ENCODE assay signal across 27 cellular contexts in the genomic region with DNA sequence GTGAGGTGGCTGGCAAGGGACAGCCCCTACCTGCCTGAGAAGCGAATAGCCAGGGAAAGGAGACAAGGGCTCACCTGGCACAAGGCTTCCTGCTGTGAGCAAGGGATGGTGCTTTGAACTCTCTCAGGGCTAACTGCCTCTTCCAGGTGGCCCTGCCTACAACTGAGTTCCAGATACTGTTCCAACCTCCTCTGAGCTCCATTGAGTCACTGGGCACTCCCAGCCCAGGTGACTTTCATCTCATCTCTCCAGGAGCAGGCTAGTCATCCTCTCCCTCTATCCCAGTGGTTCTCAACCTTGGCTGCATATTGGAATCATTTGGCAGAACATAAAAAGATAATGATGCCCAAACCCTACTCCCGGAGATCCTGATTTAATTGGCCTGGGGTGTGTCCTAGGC.
"Had no signal": no experiment of that assay in that cellular context is flagged by ENCODE, and none has a peak within 500 bp of the region (broad histone marks: within the 10 kb centered on the region; RNA-seq: fewer than 3 reads in every experiment).

No MANE protein-coding gene starts in this region.

- H3K27me3 ChIP-seq: ascending aorta, breast epithelium, cardiac muscle cell, esophagus muscularis mucosa, heart right ventricle had no signal

- ATAC-seq: activated naive CD4-positive, alpha-beta T cell treated with anti-CD3 and anti-CD28 coated beads, Interleukin-2, amount 50 U/mL, for 72 hours; activated T-cell treated with anti-CD3 and anti-CD28 coated beads, Interleukin-2, amount 50 U/mL, for 72 hours; effector memory CD8-positive, alpha-beta T cell; gastroesophageal sphincter; heart right ventricle had no signal

- H3K36me3 ChIP-seq: ascending aorta, breast epithelium, cardiac muscle cell, esophagus muscularis mucosa, gastroesophageal sphincter, heart right ventricle had no signal

- H3K4me3 ChIP-seq: ascending aorta, breast epithelium, cardiac muscle cell, esophagus muscularis mucosa, gastroesophageal sphincter, heart right ventricle had no signal

- H3K27ac ChIP-seq: ascending aorta, breast epithelium, cardiac muscle cell, esophagus muscularis mucosa, gastroesophageal sphincter, heart right ventricle had no signal

- H3K9me3 ChIP-seq: ascending aorta had no signal

- H3K4me1 ChIP-seq: ascending aorta, breast epithelium, esophagus muscularis mucosa, gastroesophageal sphincter, heart right ventricle had no signal

- DNase-seq: activated CD4-positive, alpha-beta memory T cell treated with anti-CD3 and anti-CD28 coated beads, Interleukin-2, amount 10 ng/mL, durations not matched to agents 7 days and 5 days; activated CD4-positive, alpha-beta T cell treated with anti-CD3 and anti-CD28 coated beads for 1 hour; activated CD4-positive, alpha-beta T cell treated with anti-CD3 and anti-CD28 coated beads for 4 hours; activated CD4-positive, alpha-beta T cell treated with anti-CD3 and anti-CD28 coated beads, Interleukin-2, amount 10 ng/mL, durations not matched to agents 7 days and 5 days; activated CD4-positive, alpha-beta T cell treated with anti-CD3 and anti-CD28 coated beads, Interleukin-2, amount 50 U/mL, for 4 hours; activated CD4-positive, CD25-positive, alpha-beta regulatory T cell; activated CD8-positive, alpha-beta memory T cell treated with anti-CD3 and anti-CD28 coated beads, Interleukin-2, amount 50 U/mL, for 48 hours; activated gamma-delta T cell; activated naive CD4-positive, alpha-beta T cell; activated naive CD4-positive, alpha-beta T cell treated with anti-CD3 and anti-CD28 coated beads, Interleukin-2, amount 10 ng/mL, durations not matched to agents 7 days and 5 days; activated naive CD8-positive, alpha-beta T cell treated with anti-CD3 and anti-CD28 coated beads, Interleukin-2, amount 10 ng/mL, durations not matched to agents 7 days and 5 days; activated T-cell treated with anti-CD3 and anti-CD28 coated beads for 4 hours; activated T-cell treated with anti-CD3 and anti-CD28 coated beads, Interleukin-2, amount 50 U/mL, for 24 hours; activated T-cell treated with anti-CD3 and anti-CD28 coated beads, Interleukin-2, amount 50 U/mL, for 72 hours; cortex of kidney; dermis blood vessel endothelial cell; effector CD4-positive, alpha-beta T cell; effector memory CD8-positive, alpha-beta T cell; foreskin melanocyte; heart right ventricle; T-helper 2 cell had no signal
